In the genomic region with DNA sequence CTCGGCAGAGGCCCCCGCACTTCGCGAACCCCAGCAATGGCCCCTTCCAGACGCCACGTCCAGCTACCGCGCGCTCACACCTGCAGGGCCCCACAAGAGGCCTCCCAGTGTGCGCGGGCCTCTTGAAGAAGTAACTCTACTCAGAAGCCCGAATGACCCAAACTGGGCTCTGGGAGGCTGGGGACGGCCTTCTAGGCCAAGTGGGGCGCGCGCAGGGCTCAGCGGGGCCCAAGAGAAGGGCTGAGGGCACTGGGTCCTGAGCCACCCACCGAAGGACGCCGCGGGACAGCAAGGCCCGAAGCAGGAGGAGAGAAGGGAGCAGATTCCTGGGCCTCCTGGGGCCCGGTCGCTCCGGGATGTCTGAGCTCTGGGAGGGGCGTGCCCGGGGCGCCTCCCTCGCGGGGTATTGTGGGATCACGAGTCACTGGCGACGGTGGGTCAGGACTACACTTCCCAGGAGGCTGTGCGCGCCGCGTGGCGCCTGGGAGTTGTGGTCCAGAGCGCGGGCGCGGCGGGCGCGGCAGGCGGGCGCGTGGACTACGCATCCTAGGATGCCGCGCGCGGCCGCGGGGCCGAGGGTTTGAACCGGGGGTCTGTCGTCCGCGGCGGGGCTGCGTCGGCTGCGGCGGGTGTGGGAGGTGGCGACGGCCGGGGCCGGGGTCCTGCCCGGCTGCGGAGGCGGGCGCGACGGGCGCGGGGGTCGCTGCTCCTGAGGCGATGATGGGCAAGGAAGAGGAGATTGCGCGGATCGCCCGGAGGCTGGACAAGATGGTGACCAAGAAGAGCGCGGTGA, we compare ENCODE assay signal across 1 cellular context.
TF ChIP-seq lines count a peak whose summit lies in the region.

A gene (plus strand): TSS at position 603 of the 793 bp plus-strand sequence. CDS start 115 bp downstream, at position 718.

TF ChIP-seq in HEK293, 187 proteins besides CTCF, POLR2A, EP300 and RAD21 (continued from another document and continues in another):
- TF ChIP-seq, protein P1, sequence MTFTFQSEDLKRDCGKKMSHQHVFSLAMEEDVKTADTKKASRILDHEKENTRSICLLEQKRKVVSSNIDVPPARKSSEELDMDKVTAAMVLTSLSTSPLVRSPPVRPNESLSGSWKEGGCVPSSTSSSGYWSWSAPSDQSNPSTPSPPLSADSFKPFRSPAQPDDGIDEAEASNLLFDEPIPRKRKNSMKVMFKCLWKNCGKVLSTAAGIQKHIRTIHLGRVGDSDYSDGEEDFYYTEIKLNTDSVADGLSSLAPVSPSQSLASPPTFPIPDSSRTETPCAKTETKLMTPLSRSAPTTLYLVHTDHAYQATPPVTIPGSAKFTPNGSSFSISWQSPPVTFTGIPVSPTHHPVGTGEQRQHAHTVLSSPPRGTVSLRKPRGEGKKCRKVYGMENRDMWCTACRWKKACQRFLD (tag by site-specific recombination; IDR thresholded peaks at IDR 0.05), result no peak
- TF ChIP-seq ZNF776 (tag by site-specific recombination; IDR thresholded peaks at IDR 0.05; ENCODE audit: borderline replicate concordance) (no peak), ZNF416 (tag by site-specific recombination; IDR thresholded peaks at IDR 0.05) (no peak), ZEB2 (tag by site-specific recombination; IDR thresholded peaks at IDR 0.05) (peak; percentile 45), KLF8 (tag by site-specific recombination; IDR thresholded peaks at IDR 0.05) (peak; percentile 96), ZNF792 (tag by site-specific recombination; IDR thresholded peaks at IDR 0.05) (no peak), ZNF211 (tag by site-specific recombination; IDR thresholded peaks at IDR 0.05; ENCODE audit: low read depth) (no peak), ZNF670 (tag by site-specific recombination; IDR thresholded peaks at IDR 0.05; ENCODE audit: low read depth) (no peak), ZNF121 (tag by site-specific recombination; IDR thresholded peaks at IDR 0.05) (no peak), ZNF596 (tag by site-specific recombination; IDR thresholded peaks at IDR 0.05) (no peak), ZNF785 (tag by site-specific recombination; IDR thresholded peaks at IDR 0.05) (no peak), ZNF561 (tag by site-specific recombination; IDR thresholded peaks at IDR 0.05; ENCODE audit: borderline replicate concordance) (no peak; the same call in none of the 2 replicates), EGR2 (tag by site-specific recombination; IDR thresholded peaks at IDR 0.05; ENCODE audit: low read depth) (no peak), ZNF521 (tag by site-specific recombination; IDR thresholded peaks at IDR 0.05) (no peak), ZNF404 (tag by site-specific recombination; IDR thresholded peaks at IDR 0.05) (no peak), ZBTB8A (tag by site-specific recombination; IDR thresholded peaks at IDR 0.05) (peak; percentile 94), ZFP41 (tag by site-specific recombination; IDR thresholded peaks at IDR 0.05; ENCODE audit: borderline replicate concordance) (no peak), YY2 (tag by site-specific recombination; IDR thresholded peaks at IDR 0.05) (peak; percentile 41; the same call in 1 of the 2 replicates), SCRT1 (tag by site-specific recombination; IDR thresholded peaks at IDR 0.05; ENCODE audit: borderline replicate concordance) (no peak), PRDM1 (tag by site-specific recombination; IDR thresholded peaks at IDR 0.05) (no peak), ZNF19 (tag by site-specific recombination; IDR thresholded peaks at IDR 0.05; ENCODE audit: low read depth) (no peak), ZNF366 (tag by site-specific recombination; conservative IDR thresholded peaks at IDR 0.05) (no peak), MYNN (tag by site-specific recombination; IDR thresholded peaks at IDR 0.05; ENCODE audit: borderline replicate concordance) (no peak), ZNF558 (tag by site-specific recombination; IDR thresholded peaks at IDR 0.05) (no peak), IKZF3 (tag by site-specific recombination; IDR thresholded peaks at IDR 0.05) (peak; percentile 80; the same call in 1 of the 2 replicates), ZNF623 (tag by site-specific recombination; IDR thresholded peaks at IDR 0.05) (no peak), REPIN1 (tag by site-specific recombination; IDR thresholded peaks at IDR 0.05; ENCODE audit: low read depth) (no peak), ZNF600 (tag by site-specific recombination; IDR thresholded peaks at IDR 0.05) (no peak), KLF9 (tag by site-specific recombination; IDR thresholded peaks at IDR 0.05; ENCODE audit: low read depth) (peak; percentile 97), ZNF16 (tag by site-specific recombination; IDR thresholded peaks at IDR 0.05; ENCODE audit: low read depth) (no peak)
- TF ChIP-seq, protein P2, sequence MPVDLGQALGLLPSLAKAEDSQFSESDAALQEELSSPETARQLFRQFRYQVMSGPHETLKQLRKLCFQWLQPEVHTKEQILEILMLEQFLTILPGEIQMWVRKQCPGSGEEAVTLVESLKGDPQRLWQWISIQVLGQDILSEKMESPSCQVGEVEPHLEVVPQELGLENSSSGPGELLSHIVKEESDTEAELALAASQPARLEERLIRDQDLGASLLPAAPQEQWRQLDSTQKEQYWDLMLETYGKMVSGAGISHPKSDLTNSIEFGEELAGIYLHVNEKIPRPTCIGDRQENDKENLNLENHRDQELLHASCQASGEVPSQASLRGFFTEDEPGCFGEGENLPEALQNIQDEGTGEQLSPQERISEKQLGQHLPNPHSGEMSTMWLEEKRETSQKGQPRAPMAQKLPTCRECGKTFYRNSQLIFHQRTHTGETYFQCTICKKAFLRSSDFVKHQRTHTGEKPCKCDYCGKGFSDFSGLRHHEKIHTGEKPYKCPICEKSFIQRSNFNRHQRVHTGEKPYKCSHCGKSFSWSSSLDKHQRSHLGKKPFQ (tag by site-specific recombination; IDR thresholded peaks at IDR 0.05), result no peak
- TF ChIP-seq, protein P3, sequence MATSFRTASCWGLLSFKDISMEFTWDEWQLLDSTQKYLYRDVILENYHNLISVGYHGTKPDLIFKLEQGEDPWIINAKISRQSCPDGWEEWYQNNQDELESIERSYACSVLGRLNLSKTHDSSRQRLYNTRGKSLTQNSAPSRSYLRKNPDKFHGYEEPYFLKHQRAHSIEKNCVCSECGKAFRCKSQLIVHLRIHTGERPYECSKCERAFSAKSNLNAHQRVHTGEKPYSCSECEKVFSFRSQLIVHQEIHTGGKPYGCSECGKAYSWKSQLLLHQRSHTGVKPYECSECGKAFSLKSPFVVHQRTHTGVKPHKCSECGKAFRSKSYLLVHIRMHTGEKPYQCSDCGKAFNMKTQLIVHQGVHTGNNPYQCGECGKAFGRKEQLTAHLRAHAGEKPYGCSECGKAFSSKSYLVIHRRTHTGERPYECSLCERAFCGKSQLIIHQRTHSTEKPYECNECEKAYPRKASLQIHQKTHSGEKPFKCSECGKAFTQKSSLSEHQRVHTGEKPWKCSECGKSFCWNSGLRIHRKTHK (tag by site-specific recombination; IDR thresholded peaks at IDR 0.05), result no peak
- TF ChIP-seq, protein P4, sequence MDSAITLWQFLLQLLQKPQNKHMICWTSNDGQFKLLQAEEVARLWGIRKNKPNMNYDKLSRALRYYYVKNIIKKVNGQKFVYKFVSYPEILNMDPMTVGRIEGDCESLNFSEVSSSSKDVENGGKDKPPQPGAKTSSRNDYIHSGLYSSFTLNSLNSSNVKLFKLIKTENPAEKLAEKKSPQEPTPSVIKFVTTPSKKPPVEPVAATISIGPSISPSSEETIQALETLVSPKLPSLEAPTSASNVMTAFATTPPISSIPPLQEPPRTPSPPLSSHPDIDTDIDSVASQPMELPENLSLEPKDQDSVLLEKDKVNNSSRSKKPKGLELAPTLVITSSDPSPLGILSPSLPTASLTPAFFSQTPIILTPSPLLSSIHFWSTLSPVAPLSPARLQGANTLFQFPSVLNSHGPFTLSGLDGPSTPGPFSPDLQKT (IDR thresholded peaks at IDR 0.05; ENCODE audit: borderline replicate concordance, low read depth, low read length), result no peak
- TF ChIP-seq, protein P5, sequence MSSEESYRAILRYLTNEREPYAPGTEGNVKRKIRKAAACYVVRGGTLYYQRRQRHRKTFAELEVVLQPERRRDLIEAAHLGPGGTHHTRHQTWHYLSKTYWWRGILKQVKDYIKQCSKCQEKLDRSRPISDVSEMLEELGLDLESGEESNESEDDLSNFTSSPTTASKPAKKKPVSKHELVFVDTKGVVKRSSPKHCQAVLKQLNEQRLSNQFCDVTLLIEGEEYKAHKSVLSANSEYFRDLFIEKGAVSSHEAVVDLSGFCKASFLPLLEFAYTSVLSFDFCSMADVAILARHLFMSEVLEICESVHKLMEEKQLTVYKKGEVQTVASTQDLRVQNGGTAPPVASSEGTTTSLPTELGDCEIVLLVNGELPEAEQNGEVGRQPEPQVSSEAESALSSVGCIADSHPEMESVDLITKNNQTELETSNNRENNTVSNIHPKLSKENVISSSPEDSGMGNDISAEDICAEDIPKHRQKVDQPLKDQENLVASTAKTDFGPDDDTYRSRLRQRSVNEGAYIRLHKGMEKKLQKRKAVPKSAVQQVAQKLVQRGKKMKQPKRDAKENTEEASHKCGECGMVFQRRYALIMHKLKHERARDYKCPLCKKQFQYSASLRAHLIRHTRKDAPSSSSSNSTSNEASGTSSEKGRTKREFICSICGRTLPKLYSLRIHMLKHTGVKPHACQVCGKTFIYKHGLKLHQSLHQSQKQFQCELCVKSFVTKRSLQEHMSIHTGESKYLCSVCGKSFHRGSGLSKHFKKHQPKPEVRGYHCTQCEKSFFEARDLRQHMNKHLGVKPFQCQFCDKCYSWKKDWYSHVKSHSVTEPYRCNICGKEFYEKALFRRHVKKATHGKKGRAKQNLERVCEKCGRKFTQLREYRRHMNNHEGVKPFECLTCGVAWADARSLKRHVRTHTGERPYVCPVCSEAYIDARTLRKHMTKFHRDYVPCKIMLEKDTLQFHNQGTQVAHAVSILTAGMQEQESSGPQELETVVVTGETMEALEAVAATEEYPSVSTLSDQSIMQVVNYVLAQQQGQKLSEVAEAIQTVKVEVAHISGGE (tag by site-specific recombination; conservative IDR thresholded peaks at IDR 0.05; ENCODE audit: low read depth), result no peak
- TF ChIP-seq, protein P6, sequence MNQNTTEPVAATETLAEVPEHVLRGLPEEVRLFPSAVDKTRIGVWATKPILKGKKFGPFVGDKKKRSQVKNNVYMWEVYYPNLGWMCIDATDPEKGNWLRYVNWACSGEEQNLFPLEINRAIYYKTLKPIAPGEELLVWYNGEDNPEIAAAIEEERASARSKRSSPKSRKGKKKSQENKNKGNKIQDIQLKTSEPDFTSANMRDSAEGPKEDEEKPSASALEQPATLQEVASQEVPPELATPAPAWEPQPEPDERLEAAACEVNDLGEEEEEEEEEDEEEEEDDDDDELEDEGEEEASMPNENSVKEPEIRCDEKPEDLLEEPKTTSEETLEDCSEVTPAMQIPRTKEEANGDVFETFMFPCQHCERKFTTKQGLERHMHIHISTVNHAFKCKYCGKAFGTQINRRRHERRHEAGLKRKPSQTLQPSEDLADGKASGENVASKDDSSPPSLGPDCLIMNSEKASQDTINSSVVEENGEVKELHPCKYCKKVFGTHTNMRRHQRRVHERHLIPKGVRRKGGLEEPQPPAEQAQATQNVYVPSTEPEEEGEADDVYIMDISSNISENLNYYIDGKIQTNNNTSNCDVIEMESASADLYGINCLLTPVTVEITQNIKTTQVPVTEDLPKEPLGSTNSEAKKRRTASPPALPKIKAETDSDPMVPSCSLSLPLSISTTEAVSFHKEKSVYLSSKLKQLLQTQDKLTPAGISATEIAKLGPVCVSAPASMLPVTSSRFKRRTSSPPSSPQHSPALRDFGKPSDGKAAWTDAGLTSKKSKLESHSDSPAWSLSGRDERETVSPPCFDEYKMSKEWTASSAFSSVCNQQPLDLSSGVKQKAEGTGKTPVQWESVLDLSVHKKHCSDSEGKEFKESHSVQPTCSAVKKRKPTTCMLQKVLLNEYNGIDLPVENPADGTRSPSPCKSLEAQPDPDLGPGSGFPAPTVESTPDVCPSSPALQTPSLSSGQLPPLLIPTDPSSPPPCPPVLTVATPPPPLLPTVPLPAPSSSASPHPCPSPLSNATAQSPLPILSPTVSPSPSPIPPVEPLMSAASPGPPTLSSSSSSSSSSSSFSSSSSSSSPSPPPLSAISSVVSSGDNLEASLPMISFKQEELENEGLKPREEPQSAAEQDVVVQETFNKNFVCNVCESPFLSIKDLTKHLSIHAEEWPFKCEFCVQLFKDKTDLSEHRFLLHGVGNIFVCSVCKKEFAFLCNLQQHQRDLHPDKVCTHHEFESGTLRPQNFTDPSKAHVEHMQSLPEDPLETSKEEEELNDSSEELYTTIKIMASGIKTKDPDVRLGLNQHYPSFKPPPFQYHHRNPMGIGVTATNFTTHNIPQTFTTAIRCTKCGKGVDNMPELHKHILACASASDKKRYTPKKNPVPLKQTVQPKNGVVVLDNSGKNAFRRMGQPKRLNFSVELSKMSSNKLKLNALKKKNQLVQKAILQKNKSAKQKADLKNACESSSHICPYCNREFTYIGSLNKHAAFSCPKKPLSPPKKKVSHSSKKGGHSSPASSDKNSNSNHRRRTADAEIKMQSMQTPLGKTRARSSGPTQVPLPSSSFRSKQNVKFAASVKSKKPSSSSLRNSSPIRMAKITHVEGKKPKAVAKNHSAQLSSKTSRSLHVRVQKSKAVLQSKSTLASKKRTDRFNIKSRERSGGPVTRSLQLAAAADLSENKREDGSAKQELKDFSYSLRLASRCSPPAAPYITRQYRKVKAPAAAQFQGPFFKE (tag by site-specific recombination; IDR thresholded peaks at IDR 0.05; ENCODE audit: borderline replicate concordance), result no peak
- TF ChIP-seq, protein P7, sequence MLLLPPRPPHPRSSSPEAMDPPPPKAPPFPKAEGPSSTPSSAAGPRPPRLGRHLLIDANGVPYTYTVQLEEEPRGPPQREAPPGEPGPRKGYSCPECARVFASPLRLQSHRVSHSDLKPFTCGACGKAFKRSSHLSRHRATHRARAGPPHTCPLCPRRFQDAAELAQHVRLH (tag by site-specific recombination; IDR thresholded peaks at IDR 0.05), result peak; percentile 61
- TF ChIP-seq, protein P8, sequence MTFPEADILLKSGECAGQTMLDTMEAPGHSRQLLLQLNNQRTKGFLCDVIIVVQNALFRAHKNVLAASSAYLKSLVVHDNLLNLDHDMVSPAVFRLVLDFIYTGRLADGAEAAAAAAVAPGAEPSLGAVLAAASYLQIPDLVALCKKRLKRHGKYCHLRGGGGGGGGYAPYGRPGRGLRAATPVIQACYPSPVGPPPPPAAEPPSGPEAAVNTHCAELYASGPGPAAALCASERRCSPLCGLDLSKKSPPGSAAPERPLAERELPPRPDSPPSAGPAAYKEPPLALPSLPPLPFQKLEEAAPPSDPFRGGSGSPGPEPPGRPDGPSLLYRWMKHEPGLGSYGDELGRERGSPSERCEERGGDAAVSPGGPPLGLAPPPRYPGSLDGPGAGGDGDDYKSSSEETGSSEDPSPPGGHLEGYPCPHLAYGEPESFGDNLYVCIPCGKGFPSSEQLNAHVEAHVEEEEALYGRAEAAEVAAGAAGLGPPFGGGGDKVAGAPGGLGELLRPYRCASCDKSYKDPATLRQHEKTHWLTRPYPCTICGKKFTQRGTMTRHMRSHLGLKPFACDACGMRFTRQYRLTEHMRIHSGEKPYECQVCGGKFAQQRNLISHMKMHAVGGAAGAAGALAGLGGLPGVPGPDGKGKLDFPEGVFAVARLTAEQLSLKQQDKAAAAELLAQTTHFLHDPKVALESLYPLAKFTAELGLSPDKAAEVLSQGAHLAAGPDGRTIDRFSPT (tag by site-specific recombination; IDR thresholded peaks at IDR 0.05), result no peak
- TF ChIP-seq, protein P9, sequence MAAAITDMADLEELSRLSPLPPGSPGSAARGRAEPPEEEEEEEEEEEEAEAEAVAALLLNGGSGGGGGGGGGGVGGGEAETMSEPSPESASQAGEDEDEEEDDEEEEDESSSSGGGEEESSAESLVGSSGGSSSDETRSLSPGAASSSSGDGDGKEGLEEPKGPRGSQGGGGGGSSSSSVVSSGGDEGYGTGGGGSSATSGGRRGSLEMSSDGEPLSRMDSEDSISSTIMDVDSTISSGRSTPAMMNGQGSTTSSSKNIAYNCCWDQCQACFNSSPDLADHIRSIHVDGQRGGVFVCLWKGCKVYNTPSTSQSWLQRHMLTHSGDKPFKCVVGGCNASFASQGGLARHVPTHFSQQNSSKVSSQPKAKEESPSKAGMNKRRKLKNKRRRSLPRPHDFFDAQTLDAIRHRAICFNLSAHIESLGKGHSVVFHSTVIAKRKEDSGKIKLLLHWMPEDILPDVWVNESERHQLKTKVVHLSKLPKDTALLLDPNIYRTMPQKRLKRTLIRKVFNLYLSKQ (tag by site-specific recombination; IDR thresholded peaks at IDR 0.05; ENCODE audit: borderline replicate concordance), result no peak
